In the genomic region with DNA sequence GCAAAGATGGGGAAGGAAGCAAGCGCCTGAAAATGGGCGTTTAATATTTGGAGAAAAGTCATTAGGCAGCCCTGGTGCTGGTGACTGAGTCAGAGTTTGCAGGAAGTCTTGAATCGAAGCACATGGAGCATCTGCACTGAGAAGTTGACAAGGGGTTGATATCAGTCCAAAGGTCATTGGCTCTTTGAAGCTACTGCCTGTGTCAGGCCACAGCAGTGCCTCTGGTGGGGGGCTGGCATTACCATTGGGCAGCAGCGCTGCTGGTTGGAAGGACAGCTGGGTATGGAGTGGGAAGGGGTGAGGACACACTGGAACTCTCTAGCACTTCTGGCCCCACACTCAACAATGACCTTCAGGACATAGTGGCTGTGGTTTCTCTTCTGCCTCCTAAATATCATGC, we compare ENCODE assay signal across 12 cellular contexts.
A peak's percentile ranks its signal among the peaks of the same experiment; 100 is the strongest.
DNase-seq lines count a peak whose midpoint lies in the region; ATAC-seq, FAIRE-seq and TF ChIP-seq lines count a peak whose summit lies in the region.
"Had no signal": no experiment of that assay in that cellular context is flagged by ENCODE, and none has a peak within 500 bp of the region (broad histone marks: within the 10 kb centered on the region; RNA-seq: fewer than 3 reads in every experiment).

No MANE protein-coding gene starts in this region.

- DNase-seq in GM12891 (ENCODE audit: insufficient read length, low spot score) (no peak), putamen (ENCODE audit: low spot score) (no peak), SJCRH30 (no peak), NCI-H146 treated with DMSO at 0.1 percent for 48 hours (lab: John Stamatoyannopoulos, UW; ENCODE audit: unreplicated experiment) (no peak), erythroblast (lab: John Stamatoyannopoulos, UW) (no peak)
- peak; percentile 38 for DNase-seq in activated naive CD8-positive, alpha-beta T cell treated with anti-CD3 and anti-CD28 coated beads, Interleukin-2, amount 10 ng/mL, durations not matched to agents 7 days and 5 days
- DNase-seq: dorsolateral prefrontal cortex, NCI-H748 treated with DMSO at 0.1 percent for 48 hours had no signal

- H3K36me3 Mint-ChIP-seq in activated naive CD8-positive, alpha-beta T cell treated with anti-CD3 and anti-CD28 coated beads, Interleukin-2, amount 10 ng/mL, durations not matched to agents 7 days and 5 days, result peaks cover 28% of the 10 kb centered on the region
- H3K36me3 Mint-ChIP-seq: memory B cell had no signal

- H3K27me3 Mint-ChIP-seq in activated naive CD8-positive, alpha-beta T cell treated with anti-CD3 and anti-CD28 coated beads, Interleukin-2, amount 10 ng/mL, durations not matched to agents 7 days and 5 days, result peaks cover 18% of the 10 kb centered on the region
- H3K27me3 Mint-ChIP-seq: memory B cell had no signal

- H3K9me3 ChIP-seq in Loucy (ENCODE audit: insufficient read depth, low read depth, low read length) (no peaks in the 10 kb centered on the region), SJCRH30 (replicated peaks) (no peaks in the 10 kb centered on the region; the same call in 1 of the 2 replicates)

- H3K4me3 Mint-ChIP-seq in activated naive CD8-positive, alpha-beta T cell treated with anti-CD3 and anti-CD28 coated beads, Interleukin-2, amount 10 ng/mL, durations not matched to agents 7 days and 5 days, result peak overlapping the region; percentile 56

- peak; percentile 11 for ATAC-seq in GM21526 (IDR thresholded peaks at IDR 0.05; ENCODE audit: low FRiP score, unreplicated experiment)
- ATAC-seq in activated naive CD8-positive, alpha-beta T cell treated with anti-CD3 and anti-CD28 coated beads, Interleukin-2, amount 10 ng/mL, durations not matched to agents 7 days and 5 days (ENCODE audit: low read depth), result peak; percentile 18
- ATAC-seq: K562 had no signal

- no peaks in the 10 kb centered on the region for H3K79me2 ChIP-seq in Loucy (ENCODE audit: insufficient read depth, low read length)

- peak; percentile 28 for FAIRE-seq in GM12891 (lab: Jason Lieb, UNC)
- FAIRE-seq: K562 had no signal

- no peak overlapping the region for H3K27ac ChIP-seq in SJCRH30
- H3K27ac ChIP-seq: dorsolateral prefrontal cortex had no signal

- H3K9me2 ChIP-seq in Loucy (replicated peaks; ENCODE audit: low read depth, low read length), result no peaks in the 10 kb centered on the region

- H2AFZ ChIP-seq in Loucy (ENCODE audit: low read length), result no peak overlapping the region

- H3F3A ChIP-seq in Loucy (ENCODE audit: low read depth), result peaks cover 16% of the 10 kb centered on the region

- H3K4me1 Mint-ChIP-seq in activated naive CD8-positive, alpha-beta T cell treated with anti-CD3 and anti-CD28 coated beads, Interleukin-2, amount 10 ng/mL, durations not matched to agents 7 days and 5 days, result peaks cover 36% of the 10 kb centered on the region

- H3K4me3 ChIP-seq in Loucy (ENCODE audit: low read length, poor library complexity, severe bottlenecking) (peak overlapping the region; percentile 12), SJCRH30 (no peak overlapping the region)
- H3K4me3 ChIP-seq: dorsolateral prefrontal cortex, K562 had no signal

- TF ChIP-seq POLR2A in GM12891 (IDR thresholded peaks at IDR 0.05; ENCODE audit: low read depth, low read length) (no peak), erythroblast (IDR thresholded peaks at IDR 0.05; ENCODE audit: low read length) (no peak)

- peak overlapping the region; percentile 48 for H3K4me2 ChIP-seq in Loucy (ENCODE audit: low read depth, low read length, poor library complexity, severe bottlenecking)

- H3K27me3 ChIP-seq in Loucy (ENCODE audit: insufficient read depth, low read length, poor library complexity, severe bottlenecking) (no peaks in the 10 kb centered on the region), SJCRH30 (no peaks in the 10 kb centered on the region)

- H3K27ac Mint-ChIP-seq in activated naive CD8-positive, alpha-beta T cell treated with anti-CD3 and anti-CD28 coated beads, Interleukin-2, amount 10 ng/mL, durations not matched to agents 7 days and 5 days, result peak overlapping the region; percentile 72

- POLR2A ChIA-PET in activated naive CD8-positive, alpha-beta T cell treated with anti-CD3 and anti-CD28 coated beads, Interleukin-2, amount 10 ng/mL, durations not matched to agents 7 days and 5 days (lab: Charles Lee), result no interaction called here

- H3K9me3 Mint-ChIP-seq in activated naive CD8-positive, alpha-beta T cell treated with anti-CD3 and anti-CD28 coated beads, Interleukin-2, amount 10 ng/mL, durations not matched to agents 7 days and 5 days, result peaks cover 20% of the 10 kb centered on the region
- H3K9me3 Mint-ChIP-seq: memory B cell had no signal

- H3K4me1 ChIP-seq in Loucy (ENCODE audit: insufficient read depth, low read length, poor library complexity, severe bottlenecking), result peaks cover 38% of the 10 kb centered on the region
- H3K4me1 ChIP-seq in SJCRH30, result no peaks in the 10 kb centered on the region; the same call in 1 of the 2 replicates

- no peaks in the 10 kb centered on the region for H4K20me1 ChIP-seq in Loucy (ENCODE audit: insufficient read depth, low read length, poor library complexity, severe bottlenecking)

- H3K36me3 ChIP-seq in Loucy (ENCODE audit: insufficient read depth, low read length) (no peaks in the 10 kb centered on the region), SJCRH30 (no peaks in the 10 kb centered on the region)

- no peak overlapping the region for H3K9ac ChIP-seq in Loucy (ENCODE audit: low read depth, low read length, poor library complexity, severe bottlenecking)

- TF ChIP-seq CTCF in Loucy (conservative IDR thresholded peaks at IDR 0.05; ENCODE audit: low read length), result no peak; the same call in 1 of the 2 replicates

TF ChIP-seq in GM12891, 5 proteins besides CTCF, POLR2A, EP300 and RAD21:
- TF ChIP-seq POLR2AphosphoS5 (IDR thresholded peaks at IDR 0.05; ENCODE audit: low read depth, low read length) (no peak), PAX5 (IDR thresholded peaks at IDR 0.05; ENCODE audit: insufficient read depth, low read length, severe bottlenecking) (no peak), POU2F2 (IDR thresholded peaks at IDR 0.05; ENCODE audit: low read depth, low read length) (no peak), TAF1 (IDR thresholded peaks at IDR 0.05; ENCODE audit: low read depth, low read length) (no peak), SPI1 (IDR thresholded peaks at IDR 0.05; ENCODE audit: low read depth, low read length) (no peak)
